8 cellular contexts compared by ENCODE assay signal in genomic region chr1:23798662-23799142, GRCh38. TPM values are rescaled to one million over a fixed set of nuclear protein-coding genes. Genes with fewer than 3 reads are reported as not detected.
A peak's percentile ranks its signal among the peaks of the same experiment; 100 is the strongest.
DNase-seq lines count a peak whose midpoint lies in the region; ATAC-seq and TF ChIP-seq lines count a peak whose summit lies in the region.

No MANE protein-coding gene starts in this region.

- H3K27ac ChIP-seq in RWPE1 (peak overlapping the region; percentile 98), esophagus muscularis mucosa (replicated peaks in 1 of 4) (peak overlapping the region in 3 of 4 donors; percentile 49 to 96 (median 94))

- H3K4me1 Mint-ChIP-seq in progenitor cell of endocrine pancreas (ENCODE audit: low read depth) = peaks cover 13% of the 10 kb centered on the region

- no peaks in the 10 kb centered on the region for H3K27me3 ChIP-seq in esophagus muscularis mucosa

- no peaks in the 10 kb centered on the region for H3K9me3 ChIP-seq in esophagus muscularis mucosa

- no peak for TF ChIP-seq EP300 in esophagus muscularis mucosa (IDR thresholded peaks at IDR 0.05)

- H3K36me3 ChIP-seq in esophagus muscularis mucosa = peaks cover 4 to 58% (median 49%) of the 10 kb centered on the region in 4 donors

- CTCF ChIA-PET in RWPE1 (lab: Yijun Ruan, JAX) = interaction anchor here (0.5 to 1.2 kb wide), 2 partner anchors 27 to 102 kb away, joined by 3 to 7 read pairs; no protein-coding TSS in a partner anchor

- no peak for TF ChIP-seq POLR2A in esophagus muscularis mucosa (IDR thresholded peaks at IDR 0.05; ENCODE audit: low read depth)

- peak; percentile 30; the same call in 1 of the 2 replicates for TF ChIP-seq CTCF in GM12875 (IDR thresholded peaks at IDR 0.05; ENCODE audit: borderline replicate concordance, insufficient read depth, low read depth, low read length)
- TF ChIP-seq CTCF in RWPE1 (conservative IDR thresholded peaks at IDR 0.05; ENCODE audit: low read depth) = no peak
- no peak for TF ChIP-seq CTCF in esophagus muscularis mucosa (IDR thresholded peaks at IDR 0.05)
- TF ChIP-seq CTCF in progenitor cell of endocrine pancreas (IDR thresholded peaks at IDR 0.05; ENCODE audit: unreplicated experiment) = no peak

- POLR2A ChIA-PET in RWPE1 (lab: Yijun Ruan, JAX; ENCODE audit: low non-redundant PET) = interaction anchor here (0.7 to 1.7 kb wide), 3 partner anchors 9 to 44 kb away, joined by 3 to 5 read pairs (median 4); no protein-coding TSS in a partner anchor

- H3K4me3 Mint-ChIP-seq in progenitor cell of endocrine pancreas (ENCODE audit: low read depth) = peak overlapping the region; percentile 89

- no peak for DNase-seq in RWPE1 (ENCODE audit: low spot score)
- no peak for DNase-seq in esophagus muscularis mucosa (ENCODE audit: extremely low spot score)
- no peak for DNase-seq in progenitor cell of endocrine pancreas (ENCODE audit: low spot score, unreplicated experiment)
- no peak for DNase-seq in NCI-H146 treated with DMSO at 0.1 percent for 48 hours (lab: John Stamatoyannopoulos, UW; ENCODE audit: unreplicated experiment)
- no peak for DNase-seq in NOMO-1 (lab: John Stamatoyannopoulos, UW; ENCODE audit: unreplicated experiment in 2 of 2)
- no peak for DNase-seq in NCI-H187 treated with DMSO at 0.1 percent for 48 hours (lab: John Stamatoyannopoulos, UW)

- no peaks in the 10 kb centered on the region for H3K27me3 Mint-ChIP-seq in progenitor cell of endocrine pancreas

- H3K4me3 ChIP-seq in GM12875 (ENCODE audit: low read depth, low read length) = no peak overlapping the region
- peak overlapping the region in 1 of 4 donors; percentile 95 for H3K4me3 ChIP-seq in esophagus muscularis mucosa

- H3K27ac Mint-ChIP-seq in progenitor cell of endocrine pancreas = no peak overlapping the region

- H3K9me3 Mint-ChIP-seq in progenitor cell of endocrine pancreas (ENCODE audit: low read depth) = no peaks in the 10 kb centered on the region

- H3K36me3 Mint-ChIP-seq in progenitor cell of endocrine pancreas (ENCODE audit: insufficient read depth) = peaks cover 6% of the 10 kb centered on the region

- no peak for ATAC-seq in GM21723 (IDR thresholded peaks at IDR 0.05; ENCODE audit: unreplicated experiment)

- peaks cover 23 to 44% (median 33%) of the 10 kb centered on the region in 4 donors for H3K4me1 ChIP-seq in esophagus muscularis mucosa

- intact Hi-C loops in esophagus muscularis mucosa (cut with DNase I) = no loop called here

- WGBS in esophagus muscularis mucosa = 81% methylated on average over 12 of the region's 12 CpGs

RNA-seq across cellular contexts. Expression of gene GALE, which starts 1.9 kb away (rescaled TPM):
- 10 to 100 TPM in 3 of 4 donors, 1 to 10 TPM in 1; 7.1 to 13.6 (median 12.8) TPM for total RNA-seq in esophagus muscularis mucosa
- 49.9 and 53.3 TPM in 2 replicates for total RNA-seq in progenitor cell of endocrine pancreas

RNA-seq across cellular contexts. Expression of gene LYPLA2, which starts 7.8 kb away (rescaled TPM):
- total RNA-seq in esophagus muscularis mucosa (10 to 100 TPM; 32.8 to 51.4 (median 40.8) TPM), progenitor cell of endocrine pancreas (109 and 115 TPM in 2 replicates)

RNA-seq across cellular contexts. Expression of gene PITHD1, which starts 20.5 kb away (rescaled TPM):
- total RNA-seq in esophagus muscularis mucosa = 10 to 100 TPM; 43.6 to 66.6 (median 56.0) TPM
- 52.8 and 53.8 TPM in 2 replicates for total RNA-seq in progenitor cell of endocrine pancreas

RNA-seq across cellular contexts. Expression of gene HMGCL, which starts 26.5 kb away (rescaled TPM):
- total RNA-seq in esophagus muscularis mucosa (10 to 100 TPM; 25.5 to 50.0 (median 43.9) TPM), progenitor cell of endocrine pancreas (30.0 and 30.3 TPM in 2 replicates)

RNA-seq across cellular contexts. Expression of gene ELOA, which starts 55.4 kb away (rescaled TPM):
- total RNA-seq in esophagus muscularis mucosa = 10 to 100 TPM; 35.7 to 45.4 (median 39.1) TPM
- 37.5 and 40.8 TPM in 2 replicates for total RNA-seq in progenitor cell of endocrine pancreas
